Comparison of ENCODE assay signal across 25 cellular contexts in the genomic region with DNA sequence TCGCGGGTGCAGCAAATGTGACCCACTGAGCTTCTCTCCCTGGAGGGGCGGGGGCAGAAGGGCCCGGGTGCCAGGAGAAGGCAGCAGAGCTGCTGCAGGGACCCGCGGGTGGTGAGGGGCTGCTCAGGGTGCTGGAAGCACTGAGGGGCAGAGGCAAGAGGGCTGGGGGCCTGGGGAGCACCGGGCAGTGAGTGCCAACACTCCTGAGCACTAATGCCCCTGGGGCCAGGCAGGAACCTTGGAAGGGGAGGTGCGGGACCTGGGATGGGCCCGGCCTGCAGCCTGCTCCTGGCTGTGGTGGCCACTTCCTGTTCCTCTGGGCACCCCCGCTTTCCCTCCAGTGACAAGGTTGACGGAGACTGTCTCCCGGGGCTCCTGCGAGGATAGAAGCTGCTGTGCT.
DNase-seq lines count a peak whose midpoint lies in the region; FAIRE-seq and TF ChIP-seq lines count a peak whose summit lies in the region.
"Had no signal": no experiment of that assay in that cellular context is flagged by ENCODE, and none has a peak within 500 bp of the region (broad histone marks: within the 10 kb centered on the region; RNA-seq: fewer than 3 reads in every experiment).

No MANE protein-coding gene starts in this region.

- H3K9me3 ChIP-seq in BLaER1 = peaks cover 17% of the 10 kb centered on the region
- H3K9me3 ChIP-seq in kidney (ENCODE audit: control insufficient read depth in 1 of 2, low read length in 2 of 2) = peaks cover 0 to 17% of the 10 kb centered on the region in 2 donors
- H3K9me3 ChIP-seq in MM.1S (replicated peaks; ENCODE audit: insufficient read depth, low read length) = no peaks in the 10 kb centered on the region
- no peaks in the 10 kb centered on the region for H3K9me3 ChIP-seq in WERI-Rb-1 (ENCODE audit: severe bottlenecking)

- no peaks in the 10 kb centered on the region for H3K9me2 ChIP-seq in MM.1S (replicated peaks; ENCODE audit: insufficient read depth, low read length)

- peaks cover 2% of the 10 kb centered on the region for H3K4me1 Mint-ChIP-seq in CD14-positive monocyte

- no peaks in the 10 kb centered on the region; the same call in 1 of the 2 replicates for H3K27me3 ChIP-seq in BLaER1
- peaks cover 96% of the 10 kb centered on the region for H3K27me3 ChIP-seq in MM.1S (replicated peaks; ENCODE audit: insufficient read depth, low read length)
- H3K27me3 ChIP-seq in WERI-Rb-1 (ENCODE audit: insufficient read depth, low read depth, severe bottlenecking) = no peaks in the 10 kb centered on the region

- H3K4me3 Mint-ChIP-seq in CD14-positive monocyte = no peak overlapping the region
- H3K4me3 Mint-ChIP-seq: CD4-positive, CD25-positive, alpha-beta regulatory T cell had no signal

- peaks cover 19 to 47% (median 21%) of the 10 kb centered on the region in 3 donors for H3K27me3 Mint-ChIP-seq in CD14-positive monocyte (ENCODE audit: low read depth in 3 of 3)

- no peaks in the 10 kb centered on the region for H3F3A ChIP-seq in MM.1S (ENCODE audit: insufficient read depth, low read length)

- H2AFZ ChIP-seq in MM.1S (ENCODE audit: low read length) = no peak overlapping the region

- no peak overlapping the region for H3K27ac Mint-ChIP-seq in CD14-positive monocyte
- H3K27ac Mint-ChIP-seq: CD4-positive, CD25-positive, alpha-beta regulatory T cell had no signal

- H3K9ac ChIP-seq in BLaER1 (no peak overlapping the region), kidney (ENCODE audit: low read length in 2 of 2) (no peak overlapping the region), MM.1S (ENCODE audit: low read length) (no peak overlapping the region)

- no peak overlapping the region for H3K27ac ChIP-seq in BLaER1
- no peak overlapping the region for H3K27ac ChIP-seq in kidney (ENCODE audit: low read depth in 2 of 2, low read length in 2 of 2)
- no peak overlapping the region for H3K27ac ChIP-seq in MM.1S (ENCODE audit: low read length)
- no peak overlapping the region for H3K27ac ChIP-seq in WERI-Rb-1
- H3K27ac ChIP-seq: SK-N-MC had no signal

- intact Hi-C loops in CD14-positive monocyte (cut with micrococcal nuclease) (no loop called here), kidney (cut with DNase I) (no loop called here), posterior vena cava (cut with DNase I) (loop anchor here in 1 of 2 donors (5.0 kb wide), 1 partner anchor 32 kb away; no protein-coding TSS in a partner anchor)

- H3K36me3 ChIP-seq in BLaER1 (no peaks in the 10 kb centered on the region), kidney (ENCODE audit: control insufficient read depth in 1 of 2, insufficient read depth in 2 of 2, low read length in 2 of 2) (no peaks in the 10 kb centered on the region), MM.1S (replicated peaks; ENCODE audit: insufficient read depth, low read length) (no peaks in the 10 kb centered on the region), WERI-Rb-1 (no peaks in the 10 kb centered on the region)

- no peaks in the 10 kb centered on the region for H3K79me2 ChIP-seq in MM.1S (ENCODE audit: low read length)

- no peaks in the 10 kb centered on the region for H4K20me1 ChIP-seq in BLaER1
- H4K20me1 ChIP-seq in MM.1S (ENCODE audit: insufficient read depth, low read length) = no peaks in the 10 kb centered on the region

- H3K9me3 Mint-ChIP-seq in CD14-positive monocyte = peaks cover 3 to 14% (median 8%) of the 10 kb centered on the region in 7 donors

- H3K36me3 Mint-ChIP-seq in CD14-positive monocyte = no peaks in the 10 kb centered on the region
- H3K36me3 Mint-ChIP-seq: CD4-positive, CD25-positive, alpha-beta regulatory T cell had no signal

- DNase-seq in CD14-positive monocyte (ENCODE audit: low spot score) = peak; percentile 26
- DNase-seq in kidney = peak; percentile 43
- DNase-seq in posterior vena cava (ENCODE audit: low spot score) = peak; percentile 73
- DNase-seq in DMS114 treated with DMSO at 0.1 percent for 48 hours (lab: John Stamatoyannopoulos, UW; ENCODE audit: unreplicated experiment) = no peak
- no peak for DNase-seq in GM20000 (ENCODE audit: low spot score)
- DNase-seq in MM.1S = no peak
- DNase-seq in WERI-Rb-1 = no peak
- DNase-seq: CD4-positive, CD25-positive, alpha-beta regulatory T cell; DMS53; GOT3; IMR-90; KG1; NCI-H1048; NCI-H1417 treated with DMSO at 0.1 percent for 48 hours; NCI-H187; NCI-H2081 treated with DMSO at 0.1 percent for 48 hours; NCI-H2171; NCI-H226; NCI-H510A; NCI-H69; RPMI8226; SIG-M5 had no signal

- peaks cover 54% of the 10 kb centered on the region for H3K4me1 ChIP-seq in BLaER1
- peaks cover 0 to 2% of the 10 kb centered on the region in 2 donors for H3K4me1 ChIP-seq in kidney (ENCODE audit: control insufficient read depth in 1 of 2, insufficient read depth in 1 of 2, low read depth in 1 of 2, low read length in 2 of 2)
- H3K4me1 ChIP-seq in MM.1S (ENCODE audit: low read length) = no peaks in the 10 kb centered on the region

- no peak for FAIRE-seq in kidney (lab: Jason Lieb, UNC)
- FAIRE-seq: GM18507 had no signal

- TF ChIP-seq CTCF in CD14-positive monocyte (IDR thresholded peaks at IDR 0.05) (no peak), kidney (IDR thresholded peaks at IDR 0.05; ENCODE audit: borderline replicate concordance, extremely low read depth, insufficient read depth) (no peak), GM20000 (IDR thresholded peaks at IDR 0.05; ENCODE audit: extremely low read depth, missing control alignments) (no peak), MM.1S (IDR thresholded peaks at IDR 0.05; ENCODE audit: low read length) (no peak), WERI-Rb-1 (IDR thresholded peaks at IDR 0.05; ENCODE audit: low read depth, low read length) (no peak)

- H3K4me2 ChIP-seq in BLaER1 = peak overlapping the region; percentile 58
- no peak overlapping the region for H3K4me2 ChIP-seq in MM.1S (ENCODE audit: low read depth, low read length)

- H3K4me3 ChIP-seq in BLaER1 (no peak overlapping the region), kidney (ENCODE audit: low read length in 2 of 2) (no peak overlapping the region), MM.1S (ENCODE audit: low read length) (no peak overlapping the region), WERI-Rb-1 (ENCODE audit: low read depth, low read length) (no peak overlapping the region)
- H3K4me3 ChIP-seq: SK-N-MC had no signal

Comparison
In these comparisons a context has a peak if more than half of its experiments do, and no peak if none do; other contexts are left out.
1. DNase-seq: peak in CD14-positive monocyte (single experiment), kidney (single experiment) and posterior vena cava (single experiment); none in DMS114 treated with DMSO at 0.1 percent for 48 hours (single experiment), GM20000 (single experiment), MM.1S (single experiment) and WERI-Rb-1 (single experiment).